7 cellular contexts compared by ENCODE assay signal in genomic region chr3:120416868-120417267, GRCh38. TPM values are rescaled to one million over a fixed set of nuclear protein-coding genes. Genes with fewer than 3 reads are reported as not detected.
DNase-seq lines count a peak whose midpoint lies in the region; ATAC-seq and TF ChIP-seq lines count a peak whose summit lies in the region.

No MANE protein-coding gene starts in this region.

- no peaks in the 10 kb centered on the region; the same call in 1 of the 2 replicates for H4K20me1 ChIP-seq in GM23338 (replicated peaks; ENCODE audit: insufficient read depth)

- H3K4me1 ChIP-seq in left lung, result peaks cover 2 to 25% of the 10 kb centered on the region in 2 donors
- peaks cover 10 to 14% of the 10 kb centered on the region in 2 donors for H3K4me1 ChIP-seq in uterus
- H3K4me1 ChIP-seq in GM23338 (ENCODE audit: insufficient read depth), result peaks cover 15% of the 10 kb centered on the region; the same call in 1 of the 2 replicates

- ATAC-seq in GM19025 (IDR thresholded peaks at IDR 0.05; ENCODE audit: low read depth, unreplicated experiment), result peak; percentile 11
- peak; percentile 31 for ATAC-seq in HG02852 (IDR thresholded peaks at IDR 0.05; ENCODE audit: unreplicated experiment)
- peak; percentile 8 for ATAC-seq in left lung
- no peak; the same call in 2 of the 3 replicates for ATAC-seq in GM23338

- TF ChIP-seq POLR2A in uterus (IDR thresholded peaks at IDR 0.05), result no peak

- H3K27ac ChIP-seq in left lung, result peak overlapping the region; percentile 60 to 82
- peak overlapping the region; percentile 50 to 69 for H3K27ac ChIP-seq in uterus
- H3K27ac ChIP-seq in GM23338 (ENCODE audit: low read depth), result no peak overlapping the region

- no peak overlapping the region for H2AFZ ChIP-seq in GM23338

- H3K27me3 ChIP-seq in left lung (no peaks in the 10 kb centered on the region), uterus (no peaks in the 10 kb centered on the region), GM23338 (ENCODE audit: insufficient read depth) (no peaks in the 10 kb centered on the region)

- no peaks in the 10 kb centered on the region; the same call in 1 of the 2 replicates for H3K79me2 ChIP-seq in GM23338 (replicated peaks; ENCODE audit: insufficient read depth)

- H3K9me3 Mint-ChIP-seq in activated CD4-positive, alpha-beta memory T cell treated with anti-CD3 and anti-CD28 coated beads for 36 hours, result no peaks in the 10 kb centered on the region
- H3K9me3 Mint-ChIP-seq in GM23338, result no peaks in the 10 kb centered on the region; the same call in 2 of the 3 replicates

- peaks cover 12% of the 10 kb centered on the region for H3K4me1 Mint-ChIP-seq in activated CD4-positive, alpha-beta memory T cell treated with anti-CD3 and anti-CD28 coated beads for 36 hours (ENCODE audit: low read depth)
- peaks cover 43% of the 10 kb centered on the region for H3K4me1 Mint-ChIP-seq in GM23338

- no peaks in the 10 kb centered on the region for H3K36me3 Mint-ChIP-seq in activated CD4-positive, alpha-beta memory T cell treated with anti-CD3 and anti-CD28 coated beads for 36 hours
- peaks cover 46% of the 10 kb centered on the region for H3K36me3 Mint-ChIP-seq in GM23338 (ENCODE audit: low read depth)

- TF ChIP-seq CTCF in left lung (IDR thresholded peaks at IDR 0.05), result no peak
- TF ChIP-seq CTCF in uterus (IDR thresholded peaks at IDR 0.05), result no peak
- no peak for TF ChIP-seq CTCF in GM23338 (conservative IDR thresholded peaks at IDR 0.05; ENCODE audit: low read depth in 2 of 2)

- no peak overlapping the region for H3K27ac Mint-ChIP-seq in activated CD4-positive, alpha-beta memory T cell treated with anti-CD3 and anti-CD28 coated beads for 36 hours
- no peak overlapping the region for H3K27ac Mint-ChIP-seq in GM23338

- H3K4me3 ChIP-seq in left lung (no peak overlapping the region), uterus (peak overlapping the region in 1 of 2 donors; percentile 4), GM23338 (no peak overlapping the region)

- intact Hi-C loops in activated CD4-positive, alpha-beta memory T cell treated with anti-CD3 and anti-CD28 coated beads for 36 hours (cut with micrococcal nuclease), result loop anchor here (1.0 to 5.0 kb wide), 7 partner anchors 69 to 595 kb away; partner anchors contain the start of genes GSK3B, GTF2E1 and RABL3
- intact Hi-C loops in left lung (cut with DNase I) (loop anchor here in 1 of 2 donors (5.0 kb wide), 2 partner anchors 140 to 175 kb away; no protein-coding TSS in a partner anchor), uterus (cut with DNase I; ENCODE audit: low total_unique reads) (loop anchor here (10.0 kb wide), 1 partner anchor 172 kb away; no protein-coding TSS in a partner anchor)

- peak; percentile 13 for DNase-seq in activated CD4-positive, alpha-beta memory T cell treated with anti-CD3 and anti-CD28 coated beads for 36 hours
- no peak for DNase-seq in left lung
- DNase-seq in uterus, result no peak
- DNase-seq in MV-4-11 (lab: John Stamatoyannopoulos, UW), result no peak
- DNase-seq in GM23338 (ENCODE audit: low spot score), result no peak

- H3K9me2 ChIP-seq in GM23338 (ENCODE audit: insufficient read depth), result no peaks in the 10 kb centered on the region

- H3K4me3 Mint-ChIP-seq in activated CD4-positive, alpha-beta memory T cell treated with anti-CD3 and anti-CD28 coated beads for 36 hours, result peak overlapping the region; percentile 74
- no peak overlapping the region for H3K4me3 Mint-ChIP-seq in GM23338

- H3K4me2 ChIP-seq in GM23338, result no peak overlapping the region

- H3K36me3 ChIP-seq in left lung (no peaks in the 10 kb centered on the region), uterus (no peaks in the 10 kb centered on the region), GM23338 (ENCODE audit: insufficient read depth) (peaks cover 9% of the 10 kb centered on the region)

- H3F3A ChIP-seq in GM23338 (replicated peaks; ENCODE audit: low read depth), result no peaks in the 10 kb centered on the region

- H3K27me3 Mint-ChIP-seq in activated CD4-positive, alpha-beta memory T cell treated with anti-CD3 and anti-CD28 coated beads for 36 hours, result no peaks in the 10 kb centered on the region
- H3K27me3 Mint-ChIP-seq in GM23338 (ENCODE audit: insufficient read depth, low read depth, poor library complexity), result peaks cover 4% of the 10 kb centered on the region

- CTCF ChIA-PET in activated CD4-positive, alpha-beta memory T cell treated with anti-CD3 and anti-CD28 coated beads for 36 hours (lab: Charles Lee), result interaction anchor here (0.7 to 8.5 kb wide), 54 partner anchors 8 to 751 kb away, joined by 3 to 241 read pairs (median 4); partner anchors contain the start of genes GPR156, LRRC58 and NDUFB4

- H3K9me3 ChIP-seq in left lung, result no peaks in the 10 kb centered on the region
- no peaks in the 10 kb centered on the region for H3K9me3 ChIP-seq in uterus

- POLR2A ChIA-PET in activated CD4-positive, alpha-beta memory T cell treated with anti-CD3 and anti-CD28 coated beads for 36 hours (lab: Charles Lee), result interaction anchor here (0.8 to 1.5 kb wide), 4 partner anchors 68 to 322 kb away, joined by 3 to 4 read pairs (median 4); partner anchors contain the start of genes GSK3B and LRRC58

TF ChIP-seq in GM23338, 12 proteins besides CTCF, POLR2A, EP300 and RAD21:
- no peak for TF ChIP-seq STAT1 (IDR thresholded peaks at IDR 0.05; ENCODE audit: unreplicated experiment)
- no peak for TF ChIP-seq ZNF114 (CRISPR knock-in tag; IDR thresholded peaks at IDR 0.05)
- no peak for TF ChIP-seq ZNF331 (CRISPR knock-in tag; IDR thresholded peaks at IDR 0.05; ENCODE audit: low read depth)
- no peak for TF ChIP-seq NANOG (IDR thresholded peaks at IDR 0.05; ENCODE audit: borderline replicate concordance)
- no peak for TF ChIP-seq EZH2 (IDR thresholded peaks at IDR 0.05; ENCODE audit: low read depth, unreplicated experiment)
TF ChIP-seq in GM23338: peak in this region for 0.

RNA-seq across cellular contexts. Expression of gene FSTL1, which starts 33.9 kb away (rescaled TPM):
- under 1 TPM; 0.12 to 0.40 TPM for total RNA-seq in activated CD4-positive, alpha-beta memory T cell treated with anti-CD3 and anti-CD28 coated beads for 36 hours
- total RNA-seq in left lung (100 to 1,000 TPM; 265 to 530 TPM), uterus (1,000 to 10,000 TPM in 1 of 4 donors, 100 to 1,000 TPM in 3; 311 to 1,355 (median 418) TPM)
- 258 and 272 TPM in 2 replicates for total RNA-seq in GM23338 (2014; rRNA removed; shearing (Covaris generic))
- polyA plus RNA-seq in GM23338 (2016; fragmentation: Nextera tagmentation; extraction: Ambion mirVana), result 49.1 and 50.8 TPM in 2 replicates

Comparison
In these comparisons a context has a peak if more than half of its experiments do, and no peak if none do; other contexts are left out.
1. RNA of gene FSTL1, which starts 33.9 kb away (total RNA-seq): 265 to 530 TPM in left lung, 311 to 1,355 TPM in uterus and 258 to 272 TPM in GM23338; 0.12 to 0.40 TPM in activated CD4-positive, alpha-beta memory T cell treated with anti-CD3 and anti-CD28 coated beads for 36 hours; every median in the first group is over 100 times any median in the second.